17 cellular contexts compared by ENCODE assay signal in genomic region chr10:59887972-59888640, GRCh38. TPM values are rescaled to one million over a fixed set of nuclear protein-coding genes. Genes with fewer than 3 reads are reported as not detected.
A peak's percentile ranks its signal among the peaks of the same experiment; 100 is the strongest.
DNase-seq lines count a peak whose midpoint lies in the region; ATAC-seq lines count a peak whose summit lies in the region.
"Had no signal": no experiment of that assay in that cellular context is flagged by ENCODE, and none has a peak within 500 bp of the region (broad histone marks: within the 10 kb centered on the region; RNA-seq: fewer than 3 reads in every experiment).

No MANE protein-coding gene starts in this region.

- H3K4me3 Mint-ChIP-seq in activated T-cell treated with anti-CD3 and anti-CD28 coated beads, Interleukin-2, amount 50 U/mL, for 24 hours: no peak overlapping the region
- no peak overlapping the region for H3K4me3 Mint-ChIP-seq in T-helper 17 cell
- H3K4me3 Mint-ChIP-seq: activated naive CD4-positive, alpha-beta T cell treated with anti-CD3 and anti-CD28 coated beads for 36 hours had no signal

- peak overlapping the region; percentile 72 for H3K27ac Mint-ChIP-seq in activated T-cell treated with anti-CD3 and anti-CD28 coated beads, Interleukin-2, amount 50 U/mL, for 24 hours
- H3K27ac Mint-ChIP-seq in T-helper 17 cell: no peak overlapping the region
- H3K27ac Mint-ChIP-seq: progenitor cell of endocrine pancreas had no signal

- H3K4me1 Mint-ChIP-seq in activated T-cell treated with anti-CD3 and anti-CD28 coated beads, Interleukin-2, amount 50 U/mL, for 24 hours (ENCODE audit: low read depth): peaks cover 94% of the 10 kb centered on the region
- peaks cover 60% of the 10 kb centered on the region for H3K4me1 Mint-ChIP-seq in T-helper 17 cell

- H3K4me1 ChIP-seq in SJCRH30: no peaks in the 10 kb centered on the region

- H3K36me3 ChIP-seq in SJCRH30: no peaks in the 10 kb centered on the region
- H3K36me3 ChIP-seq: uterus had no signal

- no peaks in the 10 kb centered on the region for H3K27me3 ChIP-seq in SJCRH30
- H3K27me3 ChIP-seq: uterus had no signal

- no peaks in the 10 kb centered on the region for H3K9me3 ChIP-seq in T-helper 17 cell (ENCODE audit: control insufficient read depth, low read length, poor library complexity, severe bottlenecking)
- H3K9me3 ChIP-seq in SJCRH30 (replicated peaks): no peaks in the 10 kb centered on the region
- H3K9me3 ChIP-seq: uterus had no signal

- ATAC-seq in T-helper 17 cell: peak; percentile 56
- ATAC-seq: stimulated activated memory B cell treated with anti-CD40 and anti-IgM and Interleukin-4, amounts not matched to agents 10 μg/mL and 1 μg/mL and 100 μg/mL, for 72 hours had no signal

- DNase-seq in activated T-cell treated with anti-CD3 and anti-CD28 coated beads, Interleukin-2, amount 50 U/mL, for 24 hours: no peak
- DNase-seq in activated T-cell treated with anti-CD3 and anti-CD28 coated beads, Interleukin-2, amount 50 U/mL, for 1 hour: no peak
- DNase-seq in T-helper 17 cell (no peak), cerebellum (ENCODE audit: low spot score) (peak; percentile 63), inferior parietal cortex (ENCODE audit: extremely low spot score) (no peak), NCI-H510A treated with DMSO at 0.1 percent for 48 hours (lab: John Stamatoyannopoulos, UW) (no peak), SJCRH30 (no peak)
- DNase-seq: activated CD4-positive, alpha-beta T cell treated with anti-CD3 and anti-CD28 coated beads, Interleukin-2, amount 50 U/mL, for 48 hours; activated naive CD4-positive, alpha-beta T cell treated with anti-CD3 and anti-CD28 coated beads for 36 hours; foreskin fibroblast; GF-D8; naive B cell; uterus had no signal

- H3K4me3 ChIP-seq in SJCRH30: no peak overlapping the region
- H3K4me3 ChIP-seq: uterus had no signal

- H3K27me3 Mint-ChIP-seq in activated T-cell treated with anti-CD3 and anti-CD28 coated beads, Interleukin-2, amount 50 U/mL, for 24 hours: no peaks in the 10 kb centered on the region
- H3K27me3 Mint-ChIP-seq in T-helper 17 cell: no peaks in the 10 kb centered on the region
- H3K27me3 Mint-ChIP-seq: naive B cell; progenitor cell of endocrine pancreas; stimulated activated memory B cell treated with anti-CD40 and anti-IgM and Interleukin-4, amounts not matched to agents 10 μg/mL and 1 μg/mL and 100 μg/mL, for 72 hours had no signal

- H3K36me3 Mint-ChIP-seq in activated T-cell treated with anti-CD3 and anti-CD28 coated beads, Interleukin-2, amount 50 U/mL, for 24 hours (ENCODE audit: low read depth): peaks cover 50% of the 10 kb centered on the region
- H3K36me3 Mint-ChIP-seq in T-helper 17 cell (ENCODE audit: low read depth): peaks cover 2% of the 10 kb centered on the region

- H3K27ac ChIP-seq in temporal lobe (ENCODE audit: low read depth, low read length) (peak overlapping the region; percentile 2), SJCRH30 (no peak overlapping the region)
- H3K27ac ChIP-seq: KMS-11, uterus had no signal

- H3K9me3 Mint-ChIP-seq in activated T-cell treated with anti-CD3 and anti-CD28 coated beads, Interleukin-2, amount 50 U/mL, for 24 hours: no peaks in the 10 kb centered on the region
- H3K9me3 Mint-ChIP-seq: activated naive CD4-positive, alpha-beta T cell treated with anti-CD3 and anti-CD28 coated beads for 36 hours; stimulated activated memory B cell treated with anti-CD40 and anti-IgM and Interleukin-4, amounts not matched to agents 10 μg/mL and 1 μg/mL and 100 μg/mL, for 72 hours had no signal

RNA-seq across cellular contexts. Expression of gene CCDC6, which starts 18.2 kb away (rescaled TPM):
- 10 to 100 TPM; 25.3 to 27.0 TPM for total RNA-seq in T-helper 17 cell
- total RNA-seq in cerebellum: 35.4 TPM
- total RNA-seq in temporal lobe: 32.7 TPM
- total RNA-seq in SJCRH30 (2014; rRNA removed; shearing (Covaris generic)): 18.2 and 19.1 TPM in 2 replicates
